In genomic region chrX:113980953-113981352, GRCh38 we compare ENCODE assay signal across 24 cellular contexts.
"Had no signal": no experiment of that assay in that cellular context is flagged by ENCODE, and none has a peak within 500 bp of the region (broad histone marks: within the 10 kb centered on the region; RNA-seq: fewer than 3 reads in every experiment).

No MANE protein-coding gene starts in this region.

- H3K27ac ChIP-seq: coronary artery, esophagus muscularis mucosa, gastrocnemius medialis, left ventricle myocardium inferior, right lobe of liver, skin epidermis, stomach, suprapubic skin, tibial nerve had no signal

- H3K4me1 Mint-ChIP-seq: nephron progenitor cell; stimulated activated effector memory CD8-positive, alpha-beta T cell treated with anti-CD3 and anti-CD28 coated beads, Interleukin-12 subunit alpha, Interleukin-12 subunit beta, amount 100 ng/mL, for 72 hours had no signal

- H3K27ac Mint-ChIP-seq: activated B cell treated with CpG ODN at 0.5 μM for 24 hours; activated naive CD4-positive, alpha-beta T cell treated with anti-CD3 and anti-CD28 coated beads for 36 hours; activated T-cell treated with anti-CD3 and anti-CD28 coated beads, Interleukin-2, amount 50 U/mL, for 72 hours; nephron progenitor cell; stimulated activated effector memory CD8-positive, alpha-beta T cell treated with anti-CD3 and anti-CD28 coated beads, Interleukin-12 subunit alpha, Interleukin-12 subunit beta, amount 100 ng/mL, for 72 hours had no signal

- DNase-seq: activated B cell treated with CpG ODN at 0.5 μM for 24 hours; activated CD4-positive, alpha-beta T cell treated with anti-CD3 and anti-CD28 coated beads for 4 hours; activated CD4-positive, alpha-beta T cell treated with anti-CD3 and anti-CD28 coated beads, Interleukin-2, amount 50 U/mL, for 48 hours; activated effector memory CD4-positive, alpha-beta T cell treated with Interleukin-2 at 50 U/mL for 16 hours; activated naive CD4-positive, alpha-beta T cell treated with anti-CD3 and anti-CD28 coated beads for 36 hours; activated T-cell treated with anti-CD3 and anti-CD28 coated beads, Interleukin-2, amount 50 U/mL, for 72 hours; amygdala; cerebellar nuclear complex; gastrocnemius medialis; hypothalamus; left ventricle myocardium inferior; nephron progenitor cell; posterior cingulate gyrus; right lobe of liver; stimulated activated CD4-positive, alpha-beta T cell treated with anti-CD3 and anti-CD28 coated beads, Interleukin-1b, Interleukin-23, amount 100 ng/mL, for 48 hours; stomach; T-helper 9 cell had no signal

- H3K27me3 ChIP-seq: esophagus muscularis mucosa, gastrocnemius medialis, right lobe of liver, stomach, suprapubic skin had no signal

- FAIRE-seq: urothelium cell line had no signal

- H3K9me3 ChIP-seq: esophagus muscularis mucosa, gastrocnemius medialis, left ventricle myocardium inferior, right lobe of liver, suprapubic skin, tibial nerve had no signal

- ATAC-seq: activated T-cell treated with anti-CD3 and anti-CD28 coated beads, Interleukin-2, amount 50 U/mL, for 72 hours; gastrocnemius medialis; right lobe of liver; stimulated activated effector memory CD8-positive, alpha-beta T cell treated with anti-CD3 and anti-CD28 coated beads, Interleukin-12 subunit alpha, Interleukin-12 subunit beta, amount 100 ng/mL, for 72 hours had no signal

- H3K4me3 ChIP-seq: coronary artery, esophagus muscularis mucosa, gastrocnemius medialis, left ventricle myocardium inferior, right lobe of liver, skin epidermis, stomach, suprapubic skin, tibial nerve had no signal

- H3K9me3 Mint-ChIP-seq: activated B cell treated with CpG ODN at 0.5 μM for 24 hours had no signal

- H3K36me3 ChIP-seq: esophagus muscularis mucosa, gastrocnemius medialis, left ventricle myocardium inferior, right lobe of liver, stomach, suprapubic skin, tibial nerve had no signal

- H3K4me3 Mint-ChIP-seq: activated B cell treated with CpG ODN at 0.5 μM for 24 hours; activated naive CD4-positive, alpha-beta T cell treated with anti-CD3 and anti-CD28 coated beads for 36 hours; activated T-cell treated with anti-CD3 and anti-CD28 coated beads, Interleukin-2, amount 50 U/mL, for 72 hours; nephron progenitor cell; stimulated activated effector memory CD8-positive, alpha-beta T cell treated with anti-CD3 and anti-CD28 coated beads, Interleukin-12 subunit alpha, Interleukin-12 subunit beta, amount 100 ng/mL, for 72 hours had no signal

- H3K36me3 Mint-ChIP-seq: stimulated activated effector memory CD8-positive, alpha-beta T cell treated with anti-CD3 and anti-CD28 coated beads, Interleukin-12 subunit alpha, Interleukin-12 subunit beta, amount 100 ng/mL, for 72 hours had no signal

- H3K27me3 Mint-ChIP-seq: activated B cell treated with CpG ODN at 0.5 μM for 24 hours had no signal
